13 cellular contexts compared by ENCODE assay signal in genomic region chr5:91170266-91170665, GRCh38.
DNase-seq lines count a peak whose midpoint lies in the region; ATAC-seq and TF ChIP-seq lines count a peak whose summit lies in the region.
"Had no signal": no experiment of that assay in that cellular context is flagged by ENCODE, and none has a peak within 500 bp of the region (broad histone marks: within the 10 kb centered on the region; RNA-seq: fewer than 3 reads in every experiment).

No MANE protein-coding gene starts in this region.

- no peak for TF ChIP-seq EP300 in esophagus muscularis mucosa (IDR thresholded peaks at IDR 0.05)

- CTCF ChIA-PET in naive thymus-derived CD4-positive, alpha-beta T cell (lab: Charles Lee) = no interaction called here
- CTCF ChIA-PET in CD4-positive, alpha-beta T cell (lab: Charles Lee) = no interaction called here

- peaks cover 0 to 9% (median 0%) of the 10 kb centered on the region in 7 donors for H3K4me1 Mint-ChIP-seq in naive thymus-derived CD4-positive, alpha-beta T cell
- no peaks in the 10 kb centered on the region for H3K4me1 Mint-ChIP-seq in CD4-positive, alpha-beta T cell (ENCODE audit: low read depth)
- H3K4me1 Mint-ChIP-seq: memory B cell had no signal

- H3K9me3 Mint-ChIP-seq in naive thymus-derived CD4-positive, alpha-beta T cell = no peaks in the 10 kb centered on the region
- no peaks in the 10 kb centered on the region for H3K9me3 Mint-ChIP-seq in CD4-positive, alpha-beta T cell
- H3K9me3 Mint-ChIP-seq: memory B cell had no signal

- H3K4me1 ChIP-seq in naive thymus-derived CD4-positive, alpha-beta T cell (ENCODE audit: control insufficient read depth in 2 of 2, insufficient read depth in 2 of 2, low read length in 2 of 2) = no peaks in the 10 kb centered on the region
- H3K4me1 ChIP-seq in esophagus muscularis mucosa = peaks cover 0 to 24% (median 13%) of the 10 kb centered on the region in 4 donors
- H3K4me1 ChIP-seq in vagina = no peaks in the 10 kb centered on the region
- H3K4me1 ChIP-seq: prostate gland had no signal

- DNase-seq in M059J (ENCODE audit: low read depth) = peak; percentile 42
- peak; percentile 64 for DNase-seq in astrocyte of the spinal cord (ENCODE audit: low read depth, low spot score)
- no peak for DNase-seq in naive thymus-derived CD4-positive, alpha-beta T cell
- DNase-seq in esophagus muscularis mucosa (ENCODE audit: extremely low spot score) = no peak
- no peak for DNase-seq in vagina (ENCODE audit: extremely low spot score in 2 of 2)
- DNase-seq in CD4-positive, alpha-beta T cell = no peak
- DNase-seq: NCI-H187 had no signal

- H3K9me3 ChIP-seq in naive thymus-derived CD4-positive, alpha-beta T cell (ENCODE audit: control insufficient read depth in 2 of 3, low read length in 3 of 3) = no peaks in the 10 kb centered on the region
- H3K9me3 ChIP-seq in esophagus muscularis mucosa = no peaks in the 10 kb centered on the region
- no peaks in the 10 kb centered on the region for H3K9me3 ChIP-seq in vagina
- H3K9me3 ChIP-seq in CD4-positive, alpha-beta T cell (ENCODE audit: control insufficient read depth, low read length) = no peaks in the 10 kb centered on the region
- H3K9me3 ChIP-seq: prostate gland had no signal

- H3K4me3 ChIP-seq in astrocyte of the spinal cord (ENCODE audit: low read depth, low read length) (no peak overlapping the region), esophagus muscularis mucosa (no peak overlapping the region), vagina (no peak overlapping the region)
- no peak overlapping the region for H3K4me3 ChIP-seq in naive thymus-derived CD4-positive, alpha-beta T cell (ENCODE audit: low read length)
- H3K4me3 ChIP-seq: PC-9, prostate gland had no signal

- no peak for TF ChIP-seq POLR2A in esophagus muscularis mucosa (IDR thresholded peaks at IDR 0.05; ENCODE audit: low read depth)
- no peak for TF ChIP-seq POLR2A in vagina (IDR thresholded peaks at IDR 0.05)

- no peak overlapping the region for H3K4me3 Mint-ChIP-seq in naive thymus-derived CD4-positive, alpha-beta T cell
- H3K4me3 Mint-ChIP-seq in CD4-positive, alpha-beta T cell = no peak overlapping the region
- H3K4me3 Mint-ChIP-seq: brain, memory B cell had no signal

- intact Hi-C loops in naive thymus-derived CD4-positive, alpha-beta T cell (cut with micrococcal nuclease) = loop anchor here in 1 of 2 donors (1.0 kb wide), 1 partner anchor 8 kb away; no protein-coding TSS in a partner anchor
- intact Hi-C loops in esophagus muscularis mucosa (cut with DNase I) (no loop called here), vagina (cut with DNase I) (no loop called here)
- intact Hi-C loops in CD4-positive, alpha-beta T cell (cut with DNase I, micrococcal nuclease) = no loop called here

- H3K27me3 Mint-ChIP-seq in naive thymus-derived CD4-positive, alpha-beta T cell = peaks cover 0 to 9% (median 0%) of the 10 kb centered on the region in 5 donors
- peaks cover 4% of the 10 kb centered on the region for H3K27me3 Mint-ChIP-seq in CD4-positive, alpha-beta T cell
- H3K27me3 Mint-ChIP-seq: brain had no signal

- peak; percentile 47 for ATAC-seq in GM18520 (IDR thresholded peaks at IDR 0.05; ENCODE audit: unreplicated experiment)
- ATAC-seq in naive thymus-derived CD4-positive, alpha-beta T cell = peak; percentile 85
- no peak for ATAC-seq in CD4-positive, alpha-beta T cell (ENCODE audit: poor library complexity)
- ATAC-seq: HCT116 had no signal

- no peaks in the 10 kb centered on the region for H3K27me3 ChIP-seq in naive thymus-derived CD4-positive, alpha-beta T cell (ENCODE audit: control insufficient read depth in 2 of 2, insufficient read depth in 2 of 2, low read length in 2 of 2)
- H3K27me3 ChIP-seq in esophagus muscularis mucosa = no peaks in the 10 kb centered on the region
- no peaks in the 10 kb centered on the region for H3K27me3 ChIP-seq in vagina
- H3K27me3 ChIP-seq in CD4-positive, alpha-beta T cell (ENCODE audit: control insufficient read depth, insufficient read depth, low read length) = no peaks in the 10 kb centered on the region

- H3K36me3 Mint-ChIP-seq in naive thymus-derived CD4-positive, alpha-beta T cell = no peaks in the 10 kb centered on the region
- no peaks in the 10 kb centered on the region for H3K36me3 Mint-ChIP-seq in CD4-positive, alpha-beta T cell (ENCODE audit: low read depth)
- H3K36me3 Mint-ChIP-seq: brain, memory B cell had no signal

- H3K27ac Mint-ChIP-seq in naive thymus-derived CD4-positive, alpha-beta T cell = no peak overlapping the region
- no peak overlapping the region for H3K27ac Mint-ChIP-seq in CD4-positive, alpha-beta T cell
- H3K27ac Mint-ChIP-seq: memory B cell had no signal

- in situ Hi-C loops in astrocyte of the spinal cord (cut with HindIII; ENCODE audit: low sequenced_read_pairs) = no loop called here

- H3K27ac ChIP-seq in naive thymus-derived CD4-positive, alpha-beta T cell (ENCODE audit: low read depth, low read length) = no peak overlapping the region
- no peak overlapping the region for H3K27ac ChIP-seq in esophagus muscularis mucosa (replicated peaks in 1 of 4)
- H3K27ac ChIP-seq in vagina = no peak overlapping the region
- no peak overlapping the region for H3K27ac ChIP-seq in CD4-positive, alpha-beta T cell (ENCODE audit: low read depth, low read length)
- H3K27ac ChIP-seq: PC-9, prostate gland had no signal

- WGBS in esophagus muscularis mucosa = 0% methylated on average over 1 of the region's 1 CpG

- TF ChIP-seq CTCF in astrocyte of the spinal cord (IDR thresholded peaks at IDR 0.05; ENCODE audit: low read depth, low read length) (no peak), esophagus muscularis mucosa (IDR thresholded peaks at IDR 0.05) (no peak), vagina (IDR thresholded peaks at IDR 0.05) (no peak)
- TF ChIP-seq CTCF in CD4-positive, alpha-beta T cell (IDR thresholded peaks at IDR 0.05) = no peak

- H3K36me3 ChIP-seq in naive thymus-derived CD4-positive, alpha-beta T cell (ENCODE audit: control insufficient read depth in 2 of 3, insufficient read depth in 3 of 3, low read length in 3 of 3) = no peaks in the 10 kb centered on the region
- H3K36me3 ChIP-seq in esophagus muscularis mucosa (no peaks in the 10 kb centered on the region), vagina (no peaks in the 10 kb centered on the region)
- H3K36me3 ChIP-seq: prostate gland had no signal

- POLR2A ChIA-PET in naive thymus-derived CD4-positive, alpha-beta T cell (lab: Charles Lee) = no interaction called here
- POLR2A ChIA-PET in CD4-positive, alpha-beta T cell (lab: Charles Lee) = no interaction called here

Comparison
In these comparisons a context has a peak if more than half of its experiments do, and no peak if none do; other contexts are left out.
1. DNase-seq: peak in M059J (single experiment) and astrocyte of the spinal cord (single experiment); none in naive thymus-derived CD4-positive, alpha-beta T cell (0 of 9), esophagus muscularis mucosa (single experiment), vagina (0 of 2) and CD4-positive, alpha-beta T cell (0 of 10).